Comparison of ENCODE assay signal across 27 cellular contexts in genomic region chr1:83131692-83131955, GRCh38.
DNase-seq lines count a peak whose midpoint lies in the region; ATAC-seq, FAIRE-seq and TF ChIP-seq lines count a peak whose summit lies in the region.
"Had no signal": no experiment of that assay in that cellular context is flagged by ENCODE, and none has a peak within 500 bp of the region (broad histone marks: within the 10 kb centered on the region; RNA-seq: fewer than 3 reads in every experiment).

No MANE protein-coding gene starts in this region.

- H3K4me1 ChIP-seq in mammary epithelial cell (ENCODE audit: insufficient read depth, low read length) (no peaks in the 10 kb centered on the region), keratinocyte (ENCODE audit: control insufficient read depth, extremely low read depth, insufficient read depth, low read length) (peaks cover 5% of the 10 kb centered on the region)
- H3K4me1 ChIP-seq: Caco-2 had no signal

- H3K79me2 ChIP-seq in mammary epithelial cell (ENCODE audit: insufficient read depth, low read length) (no peaks in the 10 kb centered on the region), keratinocyte (ENCODE audit: control insufficient read depth, insufficient read depth, low read length) (no peaks in the 10 kb centered on the region)

- dilution Hi-C loops in mammary epithelial cell (cut with HindIII; ENCODE audit: low sequenced_read_pairs) = no loop called here
- dilution Hi-C loops in keratinocyte (cut with MboI; ENCODE audit: extremely low pct_ligation_motif_present, low sequenced_read_pairs) = no loop called here

- WGBS in mammary epithelial cell (ENCODE audit: low coverage, missing lambda C conversion rate) = 0% methylated on average over 1 of the region's 1 CpG

- H3K4me1 Mint-ChIP-seq in type B pancreatic cell (ENCODE audit: unreplicated experiment) = peaks cover 5% of the 10 kb centered on the region

- H3K36me3 Mint-ChIP-seq in type B pancreatic cell = no peaks in the 10 kb centered on the region
- H3K36me3 Mint-ChIP-seq: CD8-positive, alpha-beta T cell had no signal

- H2AFZ ChIP-seq in mammary epithelial cell (ENCODE audit: low read depth, low read length) = no peak overlapping the region
- no peak overlapping the region for H2AFZ ChIP-seq in keratinocyte (ENCODE audit: control insufficient read depth, low read length)
- H2AFZ ChIP-seq: GM23248 had no signal

- CTCF ChIA-PET in mammary epithelial cell (lab: Charles Lee; ENCODE audit: low non-redundant PET) = no interaction called here

- H3K9me3 ChIP-seq in mammary epithelial cell (replicated peaks; ENCODE audit: insufficient read depth, low read length) (no peaks in the 10 kb centered on the region), keratinocyte (ENCODE audit: control insufficient read depth, low read depth, low read length) (no peaks in the 10 kb centered on the region)
- H3K9me3 ChIP-seq: Caco-2 had no signal

- no peaks in the 10 kb centered on the region for H3K9me3 Mint-ChIP-seq in type B pancreatic cell
- H3K9me3 Mint-ChIP-seq: CD8-positive, alpha-beta T cell; H9 had no signal

- H4K20me1 ChIP-seq in mammary epithelial cell (ENCODE audit: insufficient read depth, low read length) (no peaks in the 10 kb centered on the region), keratinocyte (ENCODE audit: control insufficient read depth, extremely low read depth, insufficient read depth, low read length) (no peaks in the 10 kb centered on the region)

- TF ChIP-seq CTCF in mammary epithelial cell (conservative IDR thresholded peaks at IDR 0.05 in 1 of 2, IDR thresholded peaks at IDR 0.05 in 1 of 2; ENCODE audit: extremely low read depth in 1 of 2, insufficient read depth in 1 of 2, low read depth in 1 of 2, low read length in 2 of 2) (no peak), keratinocyte (optimal IDR thresholded peaks at IDR 0.05 in 1 of 3, IDR thresholded peaks at IDR 0.05 in 1 of 3, conservative IDR thresholded peaks at IDR 0.05 in 1 of 3; ENCODE audit: extremely low read depth in 1 of 3, insufficient read depth in 2 of 3, low read length in 3 of 3) (no peak), type B pancreatic cell (conservative IDR thresholded peaks at IDR 0.05) (no peak)

- no peaks in the 10 kb centered on the region for H3K36me3 ChIP-seq in mammary epithelial cell (ENCODE audit: insufficient read depth, low read length)
- H3K36me3 ChIP-seq in keratinocyte (ENCODE audit: control insufficient read depth in 2 of 2, extremely low read depth in 1 of 2, insufficient read depth in 2 of 2, low read length in 2 of 2) = no peaks in the 10 kb centered on the region

- H3K27ac ChIP-seq in mammary epithelial cell (ENCODE audit: insufficient read depth, low read depth, low read length) (no peak overlapping the region), keratinocyte (ENCODE audit: control insufficient read depth, insufficient read depth, low read length) (no peak overlapping the region)
- H3K27ac ChIP-seq: GM23248, SK-N-MC had no signal

- no peaks in the 10 kb centered on the region for H3K27me3 Mint-ChIP-seq in type B pancreatic cell

- ATAC-seq in GM18909 (IDR thresholded peaks at IDR 0.05; ENCODE audit: poor library complexity, unreplicated experiment) = no peak
- ATAC-seq in GM19397 (IDR thresholded peaks at IDR 0.05; ENCODE audit: unreplicated experiment) = no peak
- ATAC-seq: CD8-positive, alpha-beta T cell; Panc1 had no signal

- H3K27me3 ChIP-seq in mammary epithelial cell (ENCODE audit: insufficient read depth, low read length) = no peaks in the 10 kb centered on the region
- no peaks in the 10 kb centered on the region for H3K27me3 ChIP-seq in keratinocyte (ENCODE audit: control insufficient read depth, extremely low read depth, insufficient read depth, low read length)

- no peak overlapping the region for H3K4me3 ChIP-seq in mammary epithelial cell (replicated peaks in 1 of 3; ENCODE audit: insufficient read depth in 1 of 3, low read depth in 2 of 3, low read length in 3 of 3)
- H3K4me3 ChIP-seq in keratinocyte (ENCODE audit: control insufficient read depth in 2 of 3, extremely low read depth in 1 of 3, insufficient read depth in 2 of 3, low read depth in 1 of 3, low read length in 3 of 3) = no peak overlapping the region
- H3K4me3 ChIP-seq: GM23248, SK-N-MC had no signal

- no TSS peak for BruUV-seq in mammary epithelial cell (replicated peaks; lab: Mats Ljungman, UMichigan)

- H3K4me2 ChIP-seq in mammary epithelial cell (ENCODE audit: insufficient read depth, low read depth, low read length) (no peak overlapping the region), keratinocyte (ENCODE audit: control insufficient read depth, extremely low read depth, insufficient read depth, low read depth, low read length) (no peak overlapping the region)

- DNase-seq in HPDE6-E6E7 (ENCODE audit: extremely low spot score) (peak; percentile 20), mammary epithelial cell (peak; percentile 51), keratinocyte (ENCODE audit: low read depth, low spot score) (peak; percentile 25), type B pancreatic cell (ENCODE audit: extremely low spot score, unreplicated experiment) (no peak)
- no peak for DNase-seq in activated CD4-positive, alpha-beta T cell treated with anti-CD3 and anti-CD28 coated beads for 4 hours
- DNase-seq: C1 segment of cervical spinal cord; Caco-2; CD8-positive, alpha-beta T cell; GM23248; H9; IMR-90; KG1; MM.1S; NCI-H1417 treated with DMSO at 0.1 percent for 48 hours; NCI-H1694 treated with DMSO at 0.1 percent for 48 hours; NCI-H2081; NCI-H2171; NCI-H226; NCI-H510A; NCI-H69; SIG-M5; SW 1271 had no signal

- peak; percentile 49 for FAIRE-seq in keratinocyte (lab: Jason Lieb, UNC)
- FAIRE-seq: G401.6 had no signal

- in situ Hi-C loops in mammary epithelial cell (cut with MboI; ENCODE audit: low sequenced_read_pairs in 2 of 2) = no loop called here

- intact Hi-C loops in mammary epithelial cell (cut with micrococcal nuclease) = no loop called here

- no peaks in the 10 kb centered on the region for H3K9me1 ChIP-seq in keratinocyte (ENCODE audit: control insufficient read depth, extremely low read depth, insufficient read depth, low read length)

- no peak overlapping the region for H3K4me3 Mint-ChIP-seq in type B pancreatic cell
- H3K4me3 Mint-ChIP-seq: CD8-positive, alpha-beta T cell; H9 had no signal

- H3K9ac ChIP-seq in mammary epithelial cell (ENCODE audit: insufficient read depth, low read length) (no peak overlapping the region), keratinocyte (ENCODE audit: control insufficient read depth, extremely low read depth, insufficient read depth, low read length) (no peak overlapping the region)
- H3K9ac ChIP-seq: GM23248 had no signal

- H3K27ac Mint-ChIP-seq in type B pancreatic cell = peak overlapping the region; percentile 33
- H3K27ac Mint-ChIP-seq: CD8-positive, alpha-beta T cell had no signal

Comparison
In these comparisons a context has a peak if more than half of its experiments do, and no peak if none do; other contexts are left out.
1. DNase-seq: peak in HPDE6-E6E7 (single experiment), mammary epithelial cell (single experiment) and keratinocyte (single experiment); none in type B pancreatic cell (single experiment) and activated CD4-positive, alpha-beta T cell treated with anti-CD3 and anti-CD28 coated beads for 4 hours (0 of 2).